ENCODE assay signal across 1 cellular context in the genomic region with DNA sequence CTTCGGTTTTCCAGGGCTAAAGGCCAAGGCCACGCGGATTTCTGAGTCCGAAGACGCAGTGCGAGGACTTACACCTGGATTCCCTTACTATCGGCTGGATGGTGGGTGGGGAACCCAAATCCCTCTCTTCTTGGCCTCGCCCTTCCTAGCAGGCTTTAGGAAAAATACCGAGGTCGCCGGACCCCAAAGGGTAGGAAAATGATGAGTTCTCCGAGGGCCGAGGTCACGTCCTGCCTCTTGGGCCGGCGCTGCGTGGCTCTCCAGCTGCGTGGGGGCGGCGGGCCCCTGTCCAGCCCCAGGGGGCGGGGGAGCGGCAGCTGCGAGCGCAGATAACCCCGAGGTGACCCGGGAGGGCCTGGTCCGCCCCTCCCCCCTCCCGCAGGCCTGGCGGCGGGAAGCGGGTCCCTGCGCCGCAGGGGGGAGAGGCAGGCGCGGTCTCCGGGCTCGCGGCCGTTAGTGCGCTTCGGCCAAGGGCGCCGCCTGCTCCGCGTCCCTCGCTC.
TF ChIP-seq lines count a peak whose summit lies in the region.

No MANE protein-coding gene starts in this region.

TF ChIP-seq in K562, 482 proteins besides CTCF, POLR2A, EP300 and RAD21 (continued from another document and continues in another):
- TF ChIP-seq, protein P1, sequence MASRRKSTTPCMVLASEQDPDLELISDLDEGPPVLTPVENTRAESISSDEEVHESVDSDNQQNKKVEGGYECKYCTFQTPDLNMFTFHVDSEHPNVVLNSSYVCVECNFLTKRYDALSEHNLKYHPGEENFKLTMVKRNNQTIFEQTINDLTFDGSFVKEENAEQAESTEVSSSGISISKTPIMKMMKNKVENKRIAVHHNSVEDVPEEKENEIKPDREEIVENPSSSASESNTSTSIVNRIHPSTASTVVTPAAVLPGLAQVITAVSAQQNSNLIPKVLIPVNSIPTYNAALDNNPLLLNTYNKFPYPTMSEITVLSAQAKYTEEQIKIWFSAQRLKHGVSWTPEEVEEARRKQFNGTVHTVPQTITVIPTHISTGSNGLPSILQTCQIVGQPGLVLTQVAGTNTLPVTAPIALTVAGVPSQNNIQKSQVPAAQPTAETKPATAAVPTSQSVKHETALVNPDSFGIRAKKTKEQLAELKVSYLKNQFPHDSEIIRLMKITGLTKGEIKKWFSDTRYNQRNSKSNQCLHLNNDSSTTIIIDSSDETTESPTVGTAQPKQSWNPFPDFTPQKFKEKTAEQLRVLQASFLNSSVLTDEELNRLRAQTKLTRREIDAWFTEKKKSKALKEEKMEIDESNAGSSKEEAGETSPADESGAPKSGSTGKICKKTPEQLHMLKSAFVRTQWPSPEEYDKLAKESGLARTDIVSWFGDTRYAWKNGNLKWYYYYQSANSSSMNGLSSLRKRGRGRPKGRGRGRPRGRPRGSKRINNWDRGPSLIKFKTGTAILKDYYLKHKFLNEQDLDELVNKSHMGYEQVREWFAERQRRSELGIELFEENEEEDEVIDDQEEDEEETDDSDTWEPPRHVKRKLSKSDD (conservative IDR thresholded peaks at IDR 0.05; ENCODE audit: low read length): no peak
- TF ChIP-seq RBM14 (IDR thresholded peaks at IDR 0.05; ENCODE audit: borderline replicate concordance, insufficient read depth, low read depth, low read length): no peak
- TF ChIP-seq, protein P2, sequence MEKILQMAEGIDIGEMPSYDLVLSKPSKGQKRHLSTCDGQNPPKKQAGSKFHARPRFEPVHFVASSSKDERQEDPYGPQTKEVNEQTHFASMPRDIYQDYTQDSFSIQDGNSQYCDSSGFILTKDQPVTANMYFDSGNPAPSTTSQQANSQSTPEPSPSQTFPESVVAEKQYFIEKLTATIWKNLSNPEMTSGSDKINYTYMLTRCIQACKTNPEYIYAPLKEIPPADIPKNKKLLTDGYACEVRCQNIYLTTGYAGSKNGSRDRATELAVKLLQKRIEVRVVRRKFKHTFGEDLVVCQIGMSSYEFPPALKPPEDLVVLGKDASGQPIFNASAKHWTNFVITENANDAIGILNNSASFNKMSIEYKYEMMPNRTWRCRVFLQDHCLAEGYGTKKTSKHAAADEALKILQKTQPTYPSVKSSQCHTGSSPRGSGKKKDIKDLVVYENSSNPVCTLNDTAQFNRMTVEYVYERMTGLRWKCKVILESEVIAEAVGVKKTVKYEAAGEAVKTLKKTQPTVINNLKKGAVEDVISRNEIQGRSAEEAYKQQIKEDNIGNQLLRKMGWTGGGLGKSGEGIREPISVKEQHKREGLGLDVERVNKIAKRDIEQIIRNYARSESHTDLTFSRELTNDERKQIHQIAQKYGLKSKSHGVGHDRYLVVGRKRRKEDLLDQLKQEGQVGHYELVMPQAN (IDR thresholded peaks at IDR 0.05; ENCODE audit: borderline replicate concordance): no peak
- peak; percentile 89 for TF ChIP-seq MTA2 (IDR thresholded peaks at IDR 0.05; ENCODE audit: low read depth)
- TF ChIP-seq PTRF (tag; IDR thresholded peaks at IDR 0.05): no peak
- peak; percentile 97 for TF ChIP-seq CBFA2T2 (conservative IDR thresholded peaks at IDR 0.05)
- no peak for TF ChIP-seq NFXL1 (CRISPR knock-in tag; IDR thresholded peaks at IDR 0.05)
- no peak for TF ChIP-seq ZC3H11A (IDR thresholded peaks at IDR 0.05; ENCODE audit: low read depth, low read length)
- peak; percentile 9 for TF ChIP-seq HCFC1 (IDR thresholded peaks at IDR 0.05; ENCODE audit: low read depth, low read length)
- no peak for TF ChIP-seq ZSCAN29 (IDR thresholded peaks at IDR 0.05)
- TF ChIP-seq, protein P3, sequence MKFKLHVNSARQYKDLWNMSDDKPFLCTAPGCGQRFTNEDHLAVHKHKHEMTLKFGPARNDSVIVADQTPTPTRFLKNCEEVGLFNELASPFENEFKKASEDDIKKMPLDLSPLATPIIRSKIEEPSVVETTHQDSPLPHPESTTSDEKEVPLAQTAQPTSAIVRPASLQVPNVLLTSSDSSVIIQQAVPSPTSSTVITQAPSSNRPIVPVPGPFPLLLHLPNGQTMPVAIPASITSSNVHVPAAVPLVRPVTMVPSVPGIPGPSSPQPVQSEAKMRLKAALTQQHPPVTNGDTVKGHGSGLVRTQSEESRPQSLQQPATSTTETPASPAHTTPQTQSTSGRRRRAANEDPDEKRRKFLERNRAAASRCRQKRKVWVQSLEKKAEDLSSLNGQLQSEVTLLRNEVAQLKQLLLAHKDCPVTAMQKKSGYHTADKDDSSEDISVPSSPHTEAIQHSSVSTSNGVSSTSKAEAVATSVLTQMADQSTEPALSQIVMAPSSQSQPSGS (CRISPR knock-in tag; IDR thresholded peaks at IDR 0.05): no peak
- no peak for TF ChIP-seq HLTF (IDR thresholded peaks at IDR 0.05)
- TF ChIP-seq RBM22 (IDR thresholded peaks at IDR 0.05; ENCODE audit: low read depth, low read length, poor library complexity, severe bottlenecking): peak; percentile 81
- peak; percentile 91 for TF ChIP-seq FIP1L1 (IDR thresholded peaks at IDR 0.05; ENCODE audit: low read depth, low read length, poor library complexity, severe bottlenecking)
- TF ChIP-seq NR2C1 (IDR thresholded peaks at IDR 0.05): peak; percentile 89
- TF ChIP-seq NR2C1 (tag; IDR thresholded peaks at IDR 0.05): peak; percentile 94
- TF ChIP-seq, protein P4, sequence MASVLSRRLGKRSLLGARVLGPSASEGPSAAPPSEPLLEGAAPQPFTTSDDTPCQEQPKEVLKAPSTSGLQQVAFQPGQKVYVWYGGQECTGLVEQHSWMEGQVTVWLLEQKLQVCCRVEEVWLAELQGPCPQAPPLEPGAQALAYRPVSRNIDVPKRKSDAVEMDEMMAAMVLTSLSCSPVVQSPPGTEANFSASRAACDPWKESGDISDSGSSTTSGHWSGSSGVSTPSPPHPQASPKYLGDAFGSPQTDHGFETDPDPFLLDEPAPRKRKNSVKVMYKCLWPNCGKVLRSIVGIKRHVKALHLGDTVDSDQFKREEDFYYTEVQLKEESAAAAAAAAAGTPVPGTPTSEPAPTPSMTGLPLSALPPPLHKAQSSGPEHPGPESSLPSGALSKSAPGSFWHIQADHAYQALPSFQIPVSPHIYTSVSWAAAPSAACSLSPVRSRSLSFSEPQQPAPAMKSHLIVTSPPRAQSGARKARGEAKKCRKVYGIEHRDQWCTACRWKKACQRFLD (CRISPR knock-in tag; IDR thresholded peaks at IDR 0.05): peak; percentile 95
- TF ChIP-seq, protein P5, sequence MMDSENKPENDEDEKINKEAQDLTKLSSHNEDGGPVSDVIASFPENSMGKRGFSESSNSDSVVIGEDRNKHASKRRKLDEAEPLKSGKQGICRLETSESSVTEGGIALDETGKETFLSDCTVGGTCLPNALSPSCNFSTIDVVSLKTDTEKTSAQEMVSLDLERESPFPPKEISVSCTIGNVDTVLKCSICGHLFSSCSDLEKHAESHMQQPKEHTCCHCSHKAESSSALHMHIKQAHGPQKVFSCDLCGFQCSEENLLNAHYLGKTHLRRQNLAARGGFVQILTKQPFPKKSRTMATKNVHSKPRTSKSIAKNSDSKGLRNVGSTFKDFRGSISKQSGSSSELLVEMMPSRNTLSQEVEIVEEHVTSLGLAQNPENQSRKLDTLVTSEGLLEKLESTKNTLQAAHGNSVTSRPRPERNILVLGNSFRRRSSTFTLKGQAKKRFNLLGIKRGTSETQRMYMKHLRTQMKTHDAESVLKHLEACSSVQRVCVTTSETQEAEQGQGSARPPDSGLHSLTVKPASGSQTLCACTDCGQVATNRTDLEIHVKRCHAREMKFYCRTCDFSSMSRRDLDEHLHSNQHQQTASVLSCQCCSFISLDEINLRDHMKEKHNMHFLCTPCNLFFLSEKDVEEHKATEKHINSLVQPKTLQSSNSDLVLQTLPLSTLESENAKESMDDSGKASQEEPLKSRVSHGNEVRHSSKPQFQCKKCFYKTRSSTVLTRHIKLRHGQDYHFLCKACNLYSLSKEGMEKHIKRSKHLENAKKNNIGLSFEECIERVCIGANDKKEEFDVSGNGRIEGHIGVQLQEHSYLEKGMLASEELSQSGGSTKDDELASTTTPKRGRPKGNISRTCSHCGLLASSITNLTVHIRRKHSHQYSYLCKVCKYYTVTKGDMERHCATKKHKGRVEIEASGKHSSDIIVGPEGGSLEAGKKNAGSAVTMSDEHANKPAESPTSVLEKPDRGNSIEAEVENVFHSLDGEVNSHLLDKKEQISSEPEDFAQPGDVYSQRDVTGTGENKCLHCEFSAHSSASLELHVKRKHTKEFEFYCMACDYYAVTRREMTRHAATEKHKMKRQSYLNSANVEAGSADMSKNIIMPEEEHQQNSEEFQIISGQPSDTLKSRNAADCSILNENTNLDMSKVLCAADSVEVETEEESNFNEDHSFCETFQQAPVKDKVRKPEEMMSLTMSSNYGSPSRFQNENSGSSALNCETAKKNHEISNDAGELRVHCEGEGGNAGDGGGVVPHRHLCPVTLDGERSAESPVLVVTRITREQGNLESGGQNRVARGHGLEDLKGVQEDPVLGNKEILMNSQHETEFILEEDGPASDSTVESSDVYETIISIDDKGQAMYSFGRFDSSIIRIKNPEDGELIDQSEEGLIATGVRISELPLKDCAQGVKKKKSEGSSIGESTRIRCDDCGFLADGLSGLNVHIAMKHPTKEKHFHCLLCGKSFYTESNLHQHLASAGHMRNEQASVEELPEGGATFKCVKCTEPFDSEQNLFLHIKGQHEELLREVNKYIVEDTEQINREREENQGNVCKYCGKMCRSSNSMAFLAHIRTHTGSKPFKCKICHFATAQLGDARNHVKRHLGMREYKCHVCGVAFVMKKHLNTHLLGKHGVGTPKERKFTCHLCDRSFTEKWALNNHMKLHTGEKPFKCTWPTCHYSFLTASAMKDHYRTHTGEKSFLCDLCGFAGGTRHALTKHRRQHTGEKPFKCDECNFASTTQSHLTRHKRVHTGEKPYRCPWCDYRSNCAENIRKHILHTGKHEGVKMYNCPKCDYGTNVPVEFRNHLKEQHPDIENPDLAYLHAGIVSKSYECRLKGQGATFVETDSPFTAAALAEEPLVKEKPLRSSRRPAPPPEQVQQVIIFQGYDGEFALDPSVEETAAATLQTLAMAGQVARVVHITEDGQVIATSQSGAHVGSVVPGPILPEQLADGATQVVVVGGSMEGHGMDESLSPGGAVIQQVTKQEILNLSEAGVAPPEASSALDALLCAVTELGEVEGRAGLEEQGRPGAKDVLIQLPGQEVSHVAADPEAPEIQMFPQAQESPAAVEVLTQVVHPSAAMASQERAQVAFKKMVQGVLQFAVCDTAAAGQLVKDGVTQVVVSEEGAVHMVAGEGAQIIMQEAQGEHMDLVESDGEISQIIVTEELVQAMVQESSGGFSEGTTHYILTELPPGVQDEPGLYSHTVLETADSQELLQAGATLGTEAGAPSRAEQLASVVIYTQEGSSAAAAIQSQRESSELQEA (IDR thresholded peaks at IDR 0.05; ENCODE audit: low read depth): no peak
- no peak for TF ChIP-seq RAD51 (IDR thresholded peaks at IDR 0.05; ENCODE audit: borderline replicate concordance, low read depth)
- TF ChIP-seq SAFB2 (IDR thresholded peaks at IDR 0.05; ENCODE audit: borderline replicate concordance, low read depth, low read length, severe bottlenecking): no peak
- TF ChIP-seq ZNF75A (CRISPR knock-in tag; IDR thresholded peaks at IDR 0.05): no peak
- peak; percentile 31 for TF ChIP-seq SMAD1 (IDR thresholded peaks at IDR 0.05; ENCODE audit: low read depth, low read length, partially characterized antibody)
- TF ChIP-seq ZC3H4 (CRISPR knock-in tag; IDR thresholded peaks at IDR 0.05; ENCODE audit: borderline replicate concordance): no peak
- no peak for TF ChIP-seq MCM7 (IDR thresholded peaks at IDR 0.05)
- TF ChIP-seq ZNF274 (IDR thresholded peaks at IDR 0.05; ENCODE audit: borderline replicate concordance, low read depth, low read length): peak; percentile 81; the same call in 1 of the 2 replicates
- TF ChIP-seq ARID1B (IDR thresholded peaks at IDR 0.05): peak; percentile 95
- no peak for TF ChIP-seq NFRKB (IDR thresholded peaks at IDR 0.05; ENCODE audit: low read depth)
- TF ChIP-seq NFE2L1 (tag; IDR thresholded peaks at IDR 0.05; ENCODE audit: borderline replicate concordance, low read depth): no peak
- peak; percentile 65; the same call in 1 of the 2 replicates for TF ChIP-seq MBD2 (IDR thresholded peaks at IDR 0.05; ENCODE audit: borderline replicate concordance, low read depth)
- TF ChIP-seq, protein P6, sequence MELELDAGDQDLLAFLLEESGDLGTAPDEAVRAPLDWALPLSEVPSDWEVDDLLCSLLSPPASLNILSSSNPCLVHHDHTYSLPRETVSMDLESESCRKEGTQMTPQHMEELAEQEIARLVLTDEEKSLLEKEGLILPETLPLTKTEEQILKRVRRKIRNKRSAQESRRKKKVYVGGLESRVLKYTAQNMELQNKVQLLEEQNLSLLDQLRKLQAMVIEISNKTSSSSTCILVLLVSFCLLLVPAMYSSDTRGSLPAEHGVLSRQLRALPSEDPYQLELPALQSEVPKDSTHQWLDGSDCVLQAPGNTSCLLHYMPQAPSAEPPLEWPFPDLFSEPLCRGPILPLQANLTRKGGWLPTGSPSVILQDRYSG (tag; conservative IDR thresholded peaks at IDR 0.05; ENCODE audit: low read depth): no peak
- TF ChIP-seq ZBED1 (IDR thresholded peaks at IDR 0.05): 0 out of 2 replicates have a peak, but pooled peaks have one; percentile 62
- no peak for TF ChIP-seq ZNF77 (CRISPR knock-in tag; IDR thresholded peaks at IDR 0.05)
- TF ChIP-seq, protein P7, sequence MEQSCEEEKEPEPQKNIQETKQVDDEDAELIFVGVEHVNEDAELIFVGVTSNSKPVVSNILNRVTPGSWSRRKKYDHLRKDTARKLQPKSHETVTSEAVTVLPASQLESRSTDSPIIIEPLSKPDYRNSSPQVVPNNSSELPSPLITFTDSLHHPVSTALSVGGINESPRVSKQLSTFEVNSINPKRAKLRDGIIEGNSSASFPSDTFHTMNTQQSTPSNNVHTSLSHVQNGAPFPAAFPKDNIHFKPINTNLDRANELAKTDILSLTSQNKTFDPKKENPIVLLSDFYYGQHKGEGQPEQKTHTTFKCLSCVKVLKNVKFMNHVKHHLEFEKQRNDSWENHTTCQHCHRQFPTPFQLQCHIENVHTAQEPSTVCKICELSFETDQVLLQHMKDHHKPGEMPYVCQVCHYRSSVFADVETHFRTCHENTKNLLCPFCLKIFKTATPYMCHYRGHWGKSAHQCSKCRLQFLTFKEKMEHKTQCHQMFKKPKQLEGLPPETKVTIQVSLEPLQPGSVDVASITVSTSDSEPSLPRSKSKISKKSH (CRISPR knock-in tag; IDR thresholded peaks at IDR 0.05): no peak
- TF ChIP-seq WHSC1 (IDR thresholded peaks at IDR 0.05; ENCODE audit: low read length): no peak
- TF ChIP-seq ZNF444 (CRISPR knock-in tag; IDR thresholded peaks at IDR 0.05): peak; percentile 88
- TF ChIP-seq, protein P8, sequence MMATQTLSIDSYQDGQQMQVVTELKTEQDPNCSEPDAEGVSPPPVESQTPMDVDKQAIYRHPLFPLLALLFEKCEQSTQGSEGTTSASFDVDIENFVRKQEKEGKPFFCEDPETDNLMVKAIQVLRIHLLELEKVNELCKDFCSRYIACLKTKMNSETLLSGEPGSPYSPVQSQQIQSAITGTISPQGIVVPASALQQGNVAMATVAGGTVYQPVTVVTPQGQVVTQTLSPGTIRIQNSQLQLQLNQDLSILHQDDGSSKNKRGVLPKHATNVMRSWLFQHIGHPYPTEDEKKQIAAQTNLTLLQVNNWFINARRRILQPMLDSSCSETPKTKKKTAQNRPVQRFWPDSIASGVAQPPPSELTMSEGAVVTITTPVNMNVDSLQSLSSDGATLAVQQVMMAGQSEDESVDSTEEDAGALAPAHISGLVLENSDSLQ (IDR thresholded peaks at IDR 0.05): no peak
- no peak for TF ChIP-seq ZNF184 (CRISPR knock-in tag; IDR thresholded peaks at IDR 0.05)
- TF ChIP-seq ZNF507 (tag; conservative IDR thresholded peaks at IDR 0.05): no peak
- TF ChIP-seq, protein P9, sequence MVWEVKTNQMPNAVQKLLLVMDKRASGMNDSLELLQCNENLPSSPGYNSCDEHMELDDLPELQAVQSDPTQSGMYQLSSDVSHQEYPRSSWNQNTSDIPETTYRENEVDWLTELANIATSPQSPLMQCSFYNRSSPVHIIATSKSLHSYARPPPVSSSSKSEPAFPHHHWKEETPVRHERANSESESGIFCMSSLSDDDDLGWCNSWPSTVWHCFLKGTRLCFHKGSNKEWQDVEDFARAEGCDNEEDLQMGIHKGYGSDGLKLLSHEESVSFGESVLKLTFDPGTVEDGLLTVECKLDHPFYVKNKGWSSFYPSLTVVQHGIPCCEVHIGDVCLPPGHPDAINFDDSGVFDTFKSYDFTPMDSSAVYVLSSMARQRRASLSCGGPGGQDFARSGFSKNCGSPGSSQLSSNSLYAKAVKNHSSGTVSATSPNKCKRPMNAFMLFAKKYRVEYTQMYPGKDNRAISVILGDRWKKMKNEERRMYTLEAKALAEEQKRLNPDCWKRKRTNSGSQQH (CRISPR knock-in tag; IDR thresholded peaks at IDR 0.05): no peak
